ENCODE assay signal across 19 cellular contexts in the genomic region with DNA sequence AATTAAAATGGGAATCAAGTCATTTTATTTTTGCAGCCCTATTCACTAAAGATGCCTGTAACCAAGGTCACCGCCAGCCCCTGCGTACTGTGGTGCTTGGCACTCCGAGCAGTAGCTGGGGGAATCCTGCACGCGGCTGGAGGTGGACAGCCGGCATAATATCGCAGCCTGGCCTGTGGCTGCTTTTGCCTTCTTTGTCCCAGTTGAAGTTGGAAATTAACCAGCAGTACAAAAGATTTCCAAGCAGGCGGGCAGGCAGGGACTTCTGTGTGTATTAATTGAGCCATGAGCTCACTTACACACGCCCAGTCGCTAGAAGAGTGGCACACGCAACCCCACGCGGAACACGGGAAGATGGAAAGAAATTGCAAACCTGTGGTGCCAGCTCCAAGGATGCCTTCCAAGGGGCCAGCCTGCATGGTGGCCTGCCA.
DNase-seq lines count a peak whose midpoint lies in the region; ATAC-seq and TF ChIP-seq lines count a peak whose summit lies in the region.
"Had no signal": no experiment of that assay in that cellular context is flagged by ENCODE, and none has a peak within 500 bp of the region (broad histone marks: within the 10 kb centered on the region; RNA-seq: fewer than 3 reads in every experiment).

No MANE protein-coding gene starts in this region.

- no peaks in the 10 kb centered on the region for H3K36me3 ChIP-seq in right atrium auricular region
- peaks cover 0 to 30% (median 5%) of the 10 kb centered on the region in 4 donors for H3K36me3 ChIP-seq in esophagus muscularis mucosa
- H3K36me3 ChIP-seq: cardiac muscle cell, neutrophil had no signal

- H3K27me3 ChIP-seq in right atrium auricular region (no peaks in the 10 kb centered on the region), esophagus muscularis mucosa (no peaks in the 10 kb centered on the region)
- H3K27me3 ChIP-seq: cardiac muscle cell, neutrophil had no signal

- H3K4me3 ChIP-seq in right atrium auricular region = no peak overlapping the region
- H3K4me3 ChIP-seq in esophagus muscularis mucosa = no peak overlapping the region
- H3K4me3 ChIP-seq: cardiac muscle cell, lung had no signal

- no peak for ATAC-seq in left ventricle myocardium superior
- ATAC-seq in GM18498 (IDR thresholded peaks at IDR 0.05; ENCODE audit: unreplicated experiment) = no peak
- ATAC-seq: Panc1 had no signal

- intact Hi-C loops in left ventricle myocardium superior (cut with micrococcal nuclease) (no loop called here), esophagus muscularis mucosa (cut with DNase I) (no loop called here), posterior vena cava (cut with DNase I) (no loop called here)

- peak; percentile 32 for DNase-seq in right atrium auricular region (ENCODE audit: low spot score)
- no peak for DNase-seq in left ventricle myocardium superior
- DNase-seq in esophagus muscularis mucosa (ENCODE audit: extremely low spot score) = peak; percentile 70
- peak; percentile 61 for DNase-seq in posterior vena cava (ENCODE audit: low spot score)
- no peak for DNase-seq in retina
- DNase-seq in NCI-H82 treated with DMSO at 0.1 percent for 48 hours (lab: John Stamatoyannopoulos, UW; ENCODE audit: unreplicated experiment) = no peak
- DNase-seq: activated CD4-positive, alpha-beta T cell treated with anti-CD3 and anti-CD28 coated beads for 48 hours; activated naive CD4-positive, alpha-beta T cell; activated T-cell treated with anti-CD3 and anti-CD28 coated beads for 4 hours; MM.1S; NCI-H1417 treated with DMSO at 0.1 percent for 48 hours; NCI-H510A; NK-92 treated with Interleukin-12 subunit alpha and Interleukin-12 subunit beta, amount 100 ng/mL, for 24 hours had no signal

- H3K27ac ChIP-seq in right atrium auricular region (no peak overlapping the region), esophagus muscularis mucosa (replicated peaks in 1 of 4) (no peak overlapping the region)
- H3K27ac ChIP-seq: cardiac muscle cell, epithelial cell of prostate, neutrophil had no signal

- TF ChIP-seq CTCF in right atrium auricular region (IDR thresholded peaks at IDR 0.05) (no peak), esophagus muscularis mucosa (IDR thresholded peaks at IDR 0.05) (no peak)

- H3K4me1 ChIP-seq in right atrium auricular region = peaks cover 0 to 5% of the 10 kb centered on the region in 2 donors
- peaks cover 0 to 15% (median 9%) of the 10 kb centered on the region in 4 donors for H3K4me1 ChIP-seq in esophagus muscularis mucosa

- TF ChIP-seq EP300 in esophagus muscularis mucosa (IDR thresholded peaks at IDR 0.05) = no peak

- H3K9me3 ChIP-seq in right atrium auricular region (peaks cover 0 to 4% of the 10 kb centered on the region in 2 donors), esophagus muscularis mucosa (no peaks in the 10 kb centered on the region)
- H3K9me3 ChIP-seq: neutrophil had no signal

- 95% methylated on average over 14 of the region's 14 CpGs for WGBS in esophagus muscularis mucosa

- TF ChIP-seq POLR2A in esophagus muscularis mucosa (IDR thresholded peaks at IDR 0.05; ENCODE audit: low read depth) = no peak

Comparison
In these comparisons a context has a peak if more than half of its experiments do, and no peak if none do; other contexts are left out.
1. DNase-seq: peak in right atrium auricular region (single experiment), esophagus muscularis mucosa (single experiment) and posterior vena cava (single experiment); none in left ventricle myocardium superior (single experiment), retina (single experiment) and NCI-H82 treated with DMSO at 0.1 percent for 48 hours (single experiment).